In genomic region chr18:44869533-44869932, GRCh38 we compare ENCODE assay signal across 23 cellular contexts.
"Had no signal": no experiment of that assay in that cellular context is flagged by ENCODE, and none has a peak within 500 bp of the region (broad histone marks: within the 10 kb centered on the region; RNA-seq: fewer than 3 reads in every experiment).

No MANE protein-coding gene starts in this region.

- H3K36me3 Mint-ChIP-seq: activated naive CD4-positive, alpha-beta T cell treated with anti-CD3 and anti-CD28 coated beads, Interleukin-2, amount 10 ng/mL, durations not matched to agents 7 days and 5 days; natural killer cell had no signal

- H3K27ac Mint-ChIP-seq: activated CD4-positive, alpha-beta T cell treated with anti-CD3 and anti-CD28 coated beads, Interleukin-2, amount 10 ng/mL, durations not matched to agents 7 days and 5 days; activated CD8-positive, alpha-beta memory T cell treated with anti-CD3 and anti-CD28 coated beads, Interleukin-2, amount 10 ng/mL, durations not matched to agents 7 days and 5 days; activated CD8-positive, alpha-beta T cell treated with anti-CD3 and anti-CD28 coated beads for 36 hours; activated naive CD4-positive, alpha-beta T cell treated with anti-CD3 and anti-CD28 coated beads, Interleukin-2, amount 10 ng/mL, durations not matched to agents 7 days and 5 days; natural killer cell; stimulated activated naive CD8-positive, alpha-beta T cell treated with anti-CD3 and anti-CD28 coated beads, Interleukin-15, amount 100 ng/mL, for 72 hours had no signal

- H3K4me1 ChIP-seq: foreskin keratinocyte, left ventricle myocardium inferior, psoas muscle, right atrium auricular region had no signal

- H3K4me1 Mint-ChIP-seq: activated naive CD4-positive, alpha-beta T cell treated with anti-CD3 and anti-CD28 coated beads, Interleukin-2, amount 10 ng/mL, durations not matched to agents 7 days and 5 days had no signal

- H3K4me3 ChIP-seq: cardiac muscle cell, left ventricle myocardium inferior, ovary, psoas muscle, right atrium auricular region, tibial artery had no signal

- H3K9me3 ChIP-seq: left ventricle myocardium inferior, neutrophil, ovary, psoas muscle, right atrium auricular region, tibial artery had no signal

- H3K27ac ChIP-seq: cardiac muscle cell, foreskin keratinocyte, left ventricle myocardium inferior, neutrophil, ovary, psoas muscle, right atrium auricular region, tibial artery had no signal

- ATAC-seq: activated CD8-positive, alpha-beta memory T cell treated with anti-CD3 and anti-CD28 coated beads, Interleukin-2, amount 10 ng/mL, durations not matched to agents 7 days and 5 days; activated CD8-positive, alpha-beta T cell treated with anti-CD3 and anti-CD28 coated beads for 36 hours; foreskin keratinocyte; psoas muscle; stimulated activated naive CD8-positive, alpha-beta T cell treated with anti-CD3 and anti-CD28 coated beads, Interleukin-15, amount 100 ng/mL, for 72 hours had no signal

- H3K4me3 Mint-ChIP-seq: activated CD4-positive, alpha-beta T cell treated with anti-CD3 and anti-CD28 coated beads, Interleukin-2, amount 10 ng/mL, durations not matched to agents 7 days and 5 days; activated CD8-positive, alpha-beta memory T cell treated with anti-CD3 and anti-CD28 coated beads, Interleukin-2, amount 10 ng/mL, durations not matched to agents 7 days and 5 days; activated CD8-positive, alpha-beta T cell treated with anti-CD3 and anti-CD28 coated beads for 36 hours; activated naive CD4-positive, alpha-beta T cell treated with anti-CD3 and anti-CD28 coated beads, Interleukin-2, amount 10 ng/mL, durations not matched to agents 7 days and 5 days; natural killer cell; stimulated activated naive CD8-positive, alpha-beta T cell treated with anti-CD3 and anti-CD28 coated beads, Interleukin-15, amount 100 ng/mL, for 72 hours had no signal

- H3K27me3 ChIP-seq: cardiac muscle cell, foreskin keratinocyte, neutrophil, ovary, right atrium auricular region, tibial artery had no signal

- H3K9me3 Mint-ChIP-seq: activated CD4-positive, alpha-beta T cell treated with anti-CD3 and anti-CD28 coated beads, Interleukin-2, amount 10 ng/mL, durations not matched to agents 7 days and 5 days; activated CD8-positive, alpha-beta T cell treated with anti-CD3 and anti-CD28 coated beads for 36 hours; activated naive CD4-positive, alpha-beta T cell treated with anti-CD3 and anti-CD28 coated beads, Interleukin-2, amount 10 ng/mL, durations not matched to agents 7 days and 5 days; natural killer cell had no signal

- H3K36me3 ChIP-seq: cardiac muscle cell, left ventricle myocardium inferior, neutrophil, ovary, right atrium auricular region had no signal

- H3K27me3 Mint-ChIP-seq: activated CD8-positive, alpha-beta memory T cell treated with anti-CD3 and anti-CD28 coated beads, Interleukin-2, amount 10 ng/mL, durations not matched to agents 7 days and 5 days had no signal

- DNase-seq: activated CD4-positive, alpha-beta T cell treated with anti-CD3 and anti-CD28 coated beads, Interleukin-2, amount 10 ng/mL, durations not matched to agents 7 days and 5 days; activated CD4-positive, CD25-positive, alpha-beta regulatory T cell treated with anti-CD3 and anti-CD28 coated beads, Interleukin-2, amount 50 U/mL, for 72 hours; activated CD8-positive, alpha-beta memory T cell treated with anti-CD3 and anti-CD28 coated beads, Interleukin-2, amount 10 ng/mL, durations not matched to agents 7 days and 5 days; activated CD8-positive, alpha-beta T cell treated with anti-CD3 and anti-CD28 coated beads for 36 hours; activated effector memory CD4-positive, alpha-beta T cell treated with anti-CD3 and anti-CD28 coated beads, Interleukin-2, amount 50 U/mL, for 16 hours; activated naive CD4-positive, alpha-beta T cell treated with anti-CD3 and anti-CD28 coated beads, Interleukin-2, amount 10 ng/mL, durations not matched to agents 7 days and 5 days; activated T-cell treated with anti-CD3 and anti-CD28 coated beads for 4 hours; amygdala; cortex of kidney; foreskin keratinocyte; glutamatergic neuron; hypothalamus; left ventricle myocardium inferior; midbrain; natural killer cell; ovary; psoas muscle; stimulated activated naive CD8-positive, alpha-beta T cell treated with anti-CD3 and anti-CD28 coated beads, Interleukin-15, amount 100 ng/mL, for 72 hours; T-helper 9 cell; tibial artery had no signal
